In the genomic region with DNA sequence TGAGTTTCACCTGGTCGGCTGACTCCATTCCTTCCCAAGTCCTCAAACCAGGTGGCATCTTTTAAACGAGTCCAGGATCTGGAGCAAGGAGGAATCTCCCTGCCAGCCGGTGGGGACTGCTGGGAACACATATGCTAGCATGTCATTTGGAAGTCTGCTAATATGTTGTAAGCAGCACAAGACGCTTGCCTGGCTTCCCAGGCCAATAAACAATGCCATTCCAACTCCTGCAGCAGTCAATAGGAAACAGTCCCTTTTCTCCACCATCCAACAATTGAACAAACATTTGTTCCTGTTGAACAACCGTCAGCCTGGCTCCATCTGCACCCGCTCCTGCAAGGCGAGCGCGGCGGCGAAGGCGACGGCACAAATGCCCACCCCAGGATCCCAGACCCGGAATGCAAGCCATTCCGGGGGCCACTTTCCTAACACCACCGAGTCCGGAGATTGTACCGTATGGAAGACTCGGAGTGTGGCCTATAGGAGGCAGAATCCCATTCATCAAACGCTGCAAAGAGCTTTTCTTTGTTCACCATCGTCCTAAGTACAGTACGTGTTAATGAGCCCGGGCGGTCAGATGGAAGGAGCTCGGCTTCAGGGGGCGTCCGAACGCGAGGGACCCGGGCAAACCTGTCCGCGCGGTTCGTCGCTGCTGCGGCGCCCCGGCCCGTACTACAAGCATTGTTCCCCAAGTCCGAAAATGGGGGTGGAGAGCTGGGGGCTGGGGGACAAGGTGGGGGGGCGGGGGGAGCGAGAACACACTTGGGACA, we compare ENCODE assay signal across 8 cellular contexts. TPM values are rescaled to one million over a fixed set of nuclear protein-coding genes. Genes with fewer than 3 reads are reported as not detected.
DNase-seq lines count a peak whose midpoint lies in the region; ATAC-seq, FAIRE-seq and TF ChIP-seq lines count a peak whose summit lies in the region.

No MANE protein-coding gene starts in this region.

- H3K9ac ChIP-seq in kidney (ENCODE audit: low read length in 2 of 2) (peak overlapping the region in 1 of 2 donors; percentile 60), stomach smooth muscle (ENCODE audit: low read length in 2 of 2) (peak overlapping the region; percentile 36 to 62)

- H3K4me1 ChIP-seq in kidney (ENCODE audit: control insufficient read depth in 1 of 2, insufficient read depth in 1 of 2, low read depth in 1 of 2, low read length in 2 of 2) (peaks cover 47 to 49% of the 10 kb centered on the region in 2 donors), stomach smooth muscle (ENCODE audit: control insufficient read depth, insufficient read depth, low read length) (peaks cover 56% of the 10 kb centered on the region)

- no peaks in the 10 kb centered on the region for H3K27me3 ChIP-seq in stomach smooth muscle (ENCODE audit: control insufficient read depth in 1 of 2, insufficient read depth in 2 of 2, low read length in 2 of 2)

- TF ChIP-seq CTCF in brain (conservative IDR thresholded peaks at IDR 0.05) (no peak), kidney (IDR thresholded peaks at IDR 0.05; ENCODE audit: borderline replicate concordance, extremely low read depth, insufficient read depth) (no peak)

- H3K9me3 Mint-ChIP-seq in activated naive CD4-positive, alpha-beta T cell treated with anti-CD3 and anti-CD28 coated beads for 36 hours = no peaks in the 10 kb centered on the region
- no peaks in the 10 kb centered on the region for H3K9me3 Mint-ChIP-seq in brain

- FAIRE-seq in kidney (lab: Jason Lieb, UNC) = no peak

- no peaks in the 10 kb centered on the region for H3K36me3 ChIP-seq in kidney (ENCODE audit: control insufficient read depth in 1 of 2, insufficient read depth in 2 of 2, low read length in 2 of 2)
- H3K36me3 ChIP-seq in stomach smooth muscle (ENCODE audit: control insufficient read depth in 2 of 2, insufficient read depth in 2 of 2, low read length in 2 of 2) = no peaks in the 10 kb centered on the region

- H3K9me3 ChIP-seq in kidney (ENCODE audit: control insufficient read depth in 1 of 2, low read length in 2 of 2) (no peaks in the 10 kb centered on the region), stomach smooth muscle (ENCODE audit: control insufficient read depth in 2 of 2, low read length in 2 of 2) (no peaks in the 10 kb centered on the region)

- H3K27ac ChIP-seq in kidney (ENCODE audit: low read depth in 2 of 2, low read length in 2 of 2) = peak overlapping the region; percentile 81 to 90
- H3K27ac ChIP-seq in stomach smooth muscle (ENCODE audit: low read length) = peak overlapping the region; percentile 8

- peaks cover 60% of the 10 kb centered on the region for H3K4me1 Mint-ChIP-seq in activated naive CD4-positive, alpha-beta T cell treated with anti-CD3 and anti-CD28 coated beads for 36 hours (ENCODE audit: low read depth)
- H3K4me1 Mint-ChIP-seq in brain = peaks cover 78% of the 10 kb centered on the region

- CTCF ChIA-PET in activated naive CD4-positive, alpha-beta T cell treated with anti-CD3 and anti-CD28 coated beads for 36 hours (lab: Charles Lee) = interaction anchor here (0.7 to 5.2 kb wide), 15 partner anchors 10 to 208 kb away, joined by 3 to 138 read pairs (median 19); no protein-coding TSS in a partner anchor

- no peak for ATAC-seq in HG02885 (IDR thresholded peaks at IDR 0.05; ENCODE audit: poor library complexity, unreplicated experiment)

- peak overlapping the region; percentile 90 for H3K4me3 Mint-ChIP-seq in activated naive CD4-positive, alpha-beta T cell treated with anti-CD3 and anti-CD28 coated beads for 36 hours
- peak overlapping the region; percentile 92 to 98 (median 96) for H3K4me3 Mint-ChIP-seq in brain

- intact Hi-C loops in activated naive CD4-positive, alpha-beta T cell treated with anti-CD3 and anti-CD28 coated beads for 36 hours (cut with micrococcal nuclease) = loop anchor here (2.0 to 5.0 kb wide), 3 partner anchors 174 to 745 kb away; a partner anchor contains a TSS
- intact Hi-C loops in kidney (cut with DNase I) = loop anchor here (10.0 kb wide), 1 partner anchor 208 kb away; no protein-coding TSS in a partner anchor

- H3K27me3 Mint-ChIP-seq in activated naive CD4-positive, alpha-beta T cell treated with anti-CD3 and anti-CD28 coated beads for 36 hours (ENCODE audit: low read depth) = peaks cover 2% of the 10 kb centered on the region
- peaks cover 6% of the 10 kb centered on the region for H3K27me3 Mint-ChIP-seq in brain

- H3K36me3 Mint-ChIP-seq in activated naive CD4-positive, alpha-beta T cell treated with anti-CD3 and anti-CD28 coated beads for 36 hours (ENCODE audit: low read depth) = peaks cover 1% of the 10 kb centered on the region
- H3K36me3 Mint-ChIP-seq in brain = no peaks in the 10 kb centered on the region

- no peak overlapping the region for H3K27ac Mint-ChIP-seq in activated naive CD4-positive, alpha-beta T cell treated with anti-CD3 and anti-CD28 coated beads for 36 hours
- peak overlapping the region; percentile 97 to 99 (median 98) for H3K27ac Mint-ChIP-seq in brain

- DNase-seq in activated naive CD4-positive, alpha-beta T cell treated with anti-CD3 and anti-CD28 coated beads for 36 hours = no peak
- DNase-seq in activated naive CD4-positive, alpha-beta T cell treated with anti-CD3 and anti-CD28 coated beads, Interleukin-2, amount 50 U/mL, for 16 hours = no peak
- DNase-seq in NCI-H446 treated with DMSO at 0.1 percent for 48 hours (lab: John Stamatoyannopoulos, UW) (peak; percentile 26), kidney (no peak), islet precursor cell (no peak)

- peak overlapping the region; percentile 62 for H3K4me3 ChIP-seq in kidney (ENCODE audit: low read length in 2 of 2)
- H3K4me3 ChIP-seq in stomach smooth muscle (ENCODE audit: low read length in 2 of 2) = peak overlapping the region; percentile 76 to 80

RNA-seq across cellular contexts. Expression of a gene that starts 1.6 kb away (rescaled TPM):
- 10 to 100 TPM; 11.8 to 11.9 TPM for total RNA-seq in activated naive CD4-positive, alpha-beta T cell treated with anti-CD3 and anti-CD28 coated beads for 36 hours
- 25.9 TPM for polyA plus RNA-seq in brain (ENCODE audit: insufficient read depth, low read depth, low replicate concordance)
- 30.0 TPM for total RNA-seq in kidney
- 11.8 TPM for polyA plus RNA-seq in kidney (ENCODE audit: insufficient read depth, low read depth, low replicate concordance)

RNA-seq across cellular contexts. Expression of a gene that starts 49.1 kb away (rescaled TPM):
- 10 to 100 TPM; 22.5 to 25.5 TPM for total RNA-seq in activated naive CD4-positive, alpha-beta T cell treated with anti-CD3 and anti-CD28 coated beads for 36 hours
- 9.8 TPM for polyA plus RNA-seq in brain (ENCODE audit: insufficient read depth, low read depth, low replicate concordance)
- 18.0 TPM for total RNA-seq in kidney
- 20.5 TPM for polyA plus RNA-seq in kidney (ENCODE audit: insufficient read depth, low read depth, low replicate concordance)

RNA-seq across cellular contexts. Expression of a gene that starts 59.0 kb away (rescaled TPM):
- total RNA-seq in activated naive CD4-positive, alpha-beta T cell treated with anti-CD3 and anti-CD28 coated beads for 36 hours = 10 to 100 TPM; 16.6 to 17.9 TPM
- polyA plus RNA-seq in brain (ENCODE audit: insufficient read depth, low read depth, low replicate concordance) = 6.6 TPM
- 15.5 TPM for total RNA-seq in kidney
- 9.3 TPM for polyA plus RNA-seq in kidney (ENCODE audit: insufficient read depth, low read depth, low replicate concordance)
